ENCODE assay signal across 1 cellular context in genomic region chr5:55994502-55994997, GRCh38.
TF ChIP-seq lines count a peak whose summit lies in the region.

Gene IL6ST (minus strand): TSS chr5:55994963. CDS start chr5:55976278, 18,685 bp downstream.

TF ChIP-seq in HepG2, 621 proteins besides CTCF, POLR2A, EP300 and RAD21 (continued from another document and continues in another):
- TF ChIP-seq HNRNPH1 (optimal IDR thresholded peaks at IDR 0.05; ENCODE audit: low read depth, low read length) (no peak), ZNF160 (CRISPR knock-in tag; IDR thresholded peaks at IDR 0.05) (peak; percentile 54; the same call in 1 of the 2 replicates), DMAP1 (CRISPR knock-in tag; IDR thresholded peaks at IDR 0.05) (no peak), HMGXB3 (CRISPR knock-in tag; IDR thresholded peaks at IDR 0.05; ENCODE audit: borderline replicate concordance) (no peak), ZNF414 (CRISPR knock-in tag; IDR thresholded peaks at IDR 0.05) (0 out of 2 replicates have a peak, but pooled peaks have one; percentile 5), JARID2 (CRISPR knock-in tag; IDR thresholded peaks at IDR 0.05; ENCODE audit: insufficient replicate concordance) (no peak), NFKB2 (CRISPR knock-in tag; IDR thresholded peaks at IDR 0.05; ENCODE audit: borderline replicate concordance) (0 out of 2 replicates have a peak, but pooled peaks have one; percentile 8), THAP8 (CRISPR knock-in tag; IDR thresholded peaks at IDR 0.05; ENCODE audit: borderline replicate concordance) (no peak; the same call in 1 of the 2 replicates), NFKBIZ (CRISPR knock-in tag; IDR thresholded peaks at IDR 0.05) (no peak), MIER3 (CRISPR knock-in tag; IDR thresholded peaks at IDR 0.05; ENCODE audit: borderline replicate concordance) (no peak), ZBTB14 (CRISPR knock-in tag; IDR thresholded peaks at IDR 0.05) (peak; percentile 49; the same call in 1 of the 2 replicates), ZNF614 (CRISPR knock-in tag; IDR thresholded peaks at IDR 0.05; ENCODE audit: borderline replicate concordance) (no peak), GABPA (IDR thresholded peaks at IDR 0.05; ENCODE audit: low read depth, low read length) (no peak), GABPA (CRISPR knock-in tag; IDR thresholded peaks at IDR 0.05; ENCODE audit: low read depth) (no peak), ZNF646 (CRISPR knock-in tag; IDR thresholded peaks at IDR 0.05) (peak; percentile 50; the same call in 1 of the 2 replicates), ZFP36L1 (CRISPR knock-in tag; IDR thresholded peaks at IDR 0.05) (no peak), ZNF142 (CRISPR knock-in tag; IDR thresholded peaks at IDR 0.05) (peak; percentile 47; the same call in 1 of the 2 replicates), ZNF788 (CRISPR knock-in tag; IDR thresholded peaks at IDR 0.05; ENCODE audit: borderline replicate concordance) (no peak), FOSL1 (CRISPR knock-in tag; IDR thresholded peaks at IDR 0.05; ENCODE audit: borderline replicate concordance) (no peak), ARID2 (CRISPR knock-in tag; IDR thresholded peaks at IDR 0.05; ENCODE audit: borderline replicate concordance) (peak; percentile 95), MIXL1 (CRISPR knock-in tag; IDR thresholded peaks at IDR 0.05) (no peak), ZNF773 (CRISPR knock-in tag; IDR thresholded peaks at IDR 0.05; ENCODE audit: borderline replicate concordance) (no peak), EED (CRISPR knock-in tag; IDR thresholded peaks at IDR 0.05) (peak; percentile 91), HINFP (CRISPR knock-in tag; IDR thresholded peaks at IDR 0.05; ENCODE audit: low read depth) (no peak), ZNF253 (CRISPR knock-in tag; IDR thresholded peaks at IDR 0.05; ENCODE audit: borderline replicate concordance) (0 out of 2 replicates have a peak, but pooled peaks have one; percentile 47), ZNF605 (CRISPR knock-in tag; IDR thresholded peaks at IDR 0.05) (no peak), TFDP2 (CRISPR knock-in tag; IDR thresholded peaks at IDR 0.05) (no peak), ZMYM3 (CRISPR knock-in tag; IDR thresholded peaks at IDR 0.05) (no peak), TAF1 (CRISPR knock-in tag; IDR thresholded peaks at IDR 0.05) (peak; percentile 80), KDM5A (IDR thresholded peaks at IDR 0.05; ENCODE audit: borderline replicate concordance, low read length) (no peak)
